Comparison of ENCODE assay signal across 8 cellular contexts in the genomic region with DNA sequence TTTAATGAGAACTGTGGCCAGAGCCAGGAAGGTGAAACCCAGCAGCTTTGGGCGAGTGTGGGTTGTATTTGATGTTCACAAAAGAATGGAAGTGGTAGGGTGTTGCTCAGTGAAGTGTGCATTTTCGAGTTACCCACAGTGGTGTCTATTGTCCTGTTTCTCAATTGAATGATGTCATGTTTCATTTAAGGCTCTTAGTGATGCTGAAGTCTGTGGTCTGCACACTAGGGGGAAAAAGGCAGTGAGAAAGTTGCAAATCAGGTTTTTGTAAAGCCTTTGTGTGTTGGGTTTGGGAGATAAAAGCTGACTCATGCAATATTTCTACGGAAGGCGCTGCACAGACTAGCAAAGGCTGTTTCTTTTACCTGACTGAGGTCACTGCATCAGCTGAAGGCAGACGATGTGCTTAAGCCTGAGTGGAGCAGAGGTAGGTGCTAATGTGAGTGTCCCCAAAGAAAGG.
DNase-seq lines count a peak whose midpoint lies in the region; ATAC-seq and TF ChIP-seq lines count a peak whose summit lies in the region.

No MANE protein-coding gene starts in this region.

- peaks cover 39% of the 10 kb centered on the region for H3K36me3 Mint-ChIP-seq in activated B cell treated with CpG ODN at 0.5 μM for 24 hours (ENCODE audit: low read depth)

- DNase-seq in HT1080 (ENCODE audit: low read depth) (peak; percentile 70), activated B cell treated with CpG ODN at 0.5 μM for 24 hours (no peak), lower lobe of right lung (no peak), EL (no peak), middle frontal gyrus (ENCODE audit: extremely low spot score, low spot score) (no peak), SKM-1 (lab: John Stamatoyannopoulos, UW; ENCODE audit: unreplicated experiment) (no peak)

- ATAC-seq in GM18502 (IDR thresholded peaks at IDR 0.05; ENCODE audit: poor library complexity, unreplicated experiment) (peak; percentile 99), GM21576 (IDR thresholded peaks at IDR 0.05; ENCODE audit: unreplicated experiment) (peak; percentile 99), activated B cell treated with CpG ODN at 0.5 μM for 24 hours (ENCODE audit: low read depth) (peak; percentile 96), lower lobe of right lung (peak; percentile 49 to 65)

- peaks cover 16% of the 10 kb centered on the region for H3K4me1 ChIP-seq in lower lobe of right lung

- H3K27me3 Mint-ChIP-seq in activated B cell treated with CpG ODN at 0.5 μM for 24 hours, result no peaks in the 10 kb centered on the region

- no peaks in the 10 kb centered on the region for H3K9me3 Mint-ChIP-seq in activated B cell treated with CpG ODN at 0.5 μM for 24 hours

- TF ChIP-seq CTCF in activated B cell treated with CpG ODN at 0.5 μM for 24 hours (IDR thresholded peaks at IDR 0.05) (no peak), lower lobe of right lung (IDR thresholded peaks at IDR 0.05) (no peak)

- H3K4me3 ChIP-seq in lower lobe of right lung, result no peak overlapping the region

- POLR2A ChIA-PET in activated B cell treated with CpG ODN at 0.5 μM for 24 hours (lab: Charles Lee), result interaction anchor here (0.6 to 3.4 kb wide), 14 partner anchors 14 to 971 kb away, joined by 3 to 15 read pairs (median 5); a partner anchor contains a TSS

- H3K9me3 ChIP-seq in lower lobe of right lung, result no peaks in the 10 kb centered on the region

- H3K4me1 Mint-ChIP-seq in activated B cell treated with CpG ODN at 0.5 μM for 24 hours, result peaks cover 74% of the 10 kb centered on the region

- H3K4me3 Mint-ChIP-seq in activated B cell treated with CpG ODN at 0.5 μM for 24 hours, result peak overlapping the region; percentile 25

- intact Hi-C loops in activated B cell treated with CpG ODN at 0.5 μM for 24 hours (cut with micrococcal nuclease), result loop anchor here (1.0 to 5.0 kb wide), 5 partner anchors 12 to 124 kb away; a partner anchor contains a TSS
- intact Hi-C loops in lower lobe of right lung (cut with DNase I), result no loop called here

- H3K27ac ChIP-seq in lower lobe of right lung, result peak overlapping the region; percentile 13

- no peaks in the 10 kb centered on the region for H3K36me3 ChIP-seq in lower lobe of right lung

- H3K27ac Mint-ChIP-seq in activated B cell treated with CpG ODN at 0.5 μM for 24 hours, result peak overlapping the region; percentile 80

- no peaks in the 10 kb centered on the region for H3K27me3 ChIP-seq in lower lobe of right lung (ENCODE audit: low read depth)

- CTCF ChIA-PET in activated B cell treated with CpG ODN at 0.5 μM for 24 hours (lab: Charles Lee), result interaction anchor here (1.1 to 2.3 kb wide), 3 partner anchors 35 to 303 kb away, joined by 3 to 5 read pairs (median 4); no protein-coding TSS in a partner anchor
